In the genomic region with DNA sequence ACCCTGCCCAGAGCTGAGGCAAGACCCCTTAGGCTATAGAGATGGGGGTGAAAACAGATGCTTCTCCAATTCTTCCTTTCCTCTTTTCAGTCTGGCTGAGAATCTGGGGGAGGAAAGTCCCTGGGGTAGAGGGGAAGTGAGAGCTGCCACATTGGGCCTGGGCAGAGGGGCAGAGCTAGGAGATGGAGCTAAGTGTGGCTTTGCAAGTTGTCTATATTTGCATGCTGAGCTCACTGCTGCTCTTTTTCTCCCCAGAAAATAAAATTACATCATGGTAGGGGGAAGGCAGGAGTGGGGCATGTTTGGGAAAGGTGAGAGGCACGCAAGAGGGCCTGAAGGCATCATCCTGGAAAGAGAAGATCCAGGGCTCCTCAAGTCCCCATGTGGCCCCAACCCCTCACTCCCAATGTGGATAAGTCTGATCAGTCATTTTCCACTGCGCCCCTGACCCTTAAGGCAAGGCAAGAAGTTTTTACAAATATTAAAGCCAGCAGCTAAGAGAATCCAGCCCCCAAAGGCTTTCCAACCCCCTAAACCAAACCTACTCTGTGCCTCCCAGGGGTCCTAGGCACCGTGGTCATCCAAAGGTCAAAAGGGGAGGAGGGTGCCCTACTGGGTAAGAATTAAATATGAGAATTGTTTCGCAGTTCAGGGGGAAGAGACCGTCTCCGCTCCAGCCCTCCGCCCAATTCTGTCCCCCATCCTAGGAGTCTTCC, we compare ENCODE assay signal across 1 cellular context.
TF ChIP-seq lines count a peak whose summit lies in the region.

No MANE protein-coding gene starts in this region.

TF ChIP-seq in endothelial cell of umbilical vein, 7 proteins besides CTCF, POLR2A, EP300 and RAD21:
- TF ChIP-seq EZH2 (IDR thresholded peaks at IDR 0.05; ENCODE audit: borderline replicate concordance, low read depth, low read length, severe bottlenecking) = no peak
- no peak for TF ChIP-seq JUN (IDR thresholded peaks at IDR 0.05; ENCODE audit: borderline replicate concordance, insufficient read depth, insufficient read length, low read depth)
- TF ChIP-seq, protein P1, sequence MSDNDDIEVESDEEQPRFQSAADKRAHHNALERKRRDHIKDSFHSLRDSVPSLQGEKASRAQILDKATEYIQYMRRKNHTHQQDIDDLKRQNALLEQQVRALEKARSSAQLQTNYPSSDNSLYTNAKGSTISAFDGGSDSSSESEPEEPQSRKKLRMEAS (IDR thresholded peaks at IDR 0.05; ENCODE audit: insufficient read depth, insufficient read length) = no peak
- TF ChIP-seq MYC (IDR thresholded peaks at IDR 0.05; ENCODE audit: low read depth, low read length) = no peak
- TF ChIP-seq FOS (IDR thresholded peaks at IDR 0.05; ENCODE audit: borderline replicate concordance, insufficient read depth, low read length) = no peak
- TF ChIP-seq GATA2 (IDR thresholded peaks at IDR 0.05; ENCODE audit: insufficient read depth, insufficient read length, low read depth, low read length) = no peak
